ENCODE assay signal across 19 cellular contexts in the genomic region with DNA sequence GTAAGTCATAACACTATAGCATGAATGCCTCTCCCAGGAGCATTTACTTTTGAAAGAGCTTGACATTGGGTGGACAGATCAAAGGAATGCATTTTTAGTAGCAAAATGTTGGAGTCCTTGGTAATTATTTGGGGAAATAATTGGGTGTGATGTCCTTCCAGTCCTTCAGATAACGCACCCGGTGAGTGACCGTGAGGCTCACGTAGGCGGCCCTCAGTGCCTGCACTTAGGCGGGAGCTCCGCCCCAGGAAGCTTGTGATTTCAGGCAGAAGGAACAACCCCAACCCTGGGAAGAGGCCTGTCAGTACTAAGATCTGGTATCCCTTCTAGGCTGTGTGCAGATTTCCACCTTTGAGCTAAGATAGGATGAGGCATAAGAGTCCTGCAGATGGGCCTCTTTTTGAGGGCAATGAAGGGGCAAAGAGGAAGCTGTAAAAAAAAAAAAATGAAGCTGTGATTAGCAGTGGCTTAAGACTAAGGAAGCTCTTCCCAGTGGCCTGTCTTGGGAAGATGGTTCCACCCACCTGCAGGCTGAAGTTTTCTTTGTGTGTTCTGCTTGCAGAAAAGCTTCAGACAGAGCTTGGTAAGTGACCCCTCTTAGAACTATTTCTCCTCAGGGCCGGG. TPM values are rescaled to one million over a fixed set of nuclear protein-coding genes. Genes with fewer than 3 reads are reported as not detected.
DNase-seq lines count a peak whose midpoint lies in the region; ATAC-seq and TF ChIP-seq lines count a peak whose summit lies in the region.
"Had no signal": no experiment of that assay in that cellular context is flagged by ENCODE, and none has a peak within 500 bp of the region (broad histone marks: within the 10 kb centered on the region; RNA-seq: fewer than 3 reads in every experiment).

No MANE protein-coding gene starts in this region.

- CTCF ChIA-PET in OCI-LY7 (lab: Charles Lee; ENCODE audit: unreplicated experiment): interaction anchor here (0.6 to 1.4 kb wide), 3 partner anchors 11 to 186 kb away, joined by 3 to 5 read pairs (median 4); no protein-coding TSS in a partner anchor

- H3K27ac ChIP-seq in left ventricle myocardium inferior (replicated peaks) (peak overlapping the region; percentile 91), right atrium auricular region (peak overlapping the region in 1 of 2 donors; percentile 55), OCI-LY7 (ENCODE audit: low read depth, low read length, poor library complexity, severe bottlenecking) (peak overlapping the region; percentile 99), endodermal cell (ENCODE audit: low read depth, low read length) (no peak overlapping the region), upper lobe of right lung (no peak overlapping the region)
- H3K27ac ChIP-seq: foreskin keratinocyte, neutrophil, PC-9, SJCRH30, suprapubic skin had no signal

- no peaks in the 10 kb centered on the region for H3K36me3 ChIP-seq in left ventricle myocardium inferior
- H3K36me3 ChIP-seq in right atrium auricular region: no peaks in the 10 kb centered on the region
- H3K36me3 ChIP-seq in OCI-LY7 (ENCODE audit: insufficient read depth, low read length): peaks cover 58% of the 10 kb centered on the region
- H3K36me3 ChIP-seq in endodermal cell (ENCODE audit: control insufficient read depth, insufficient read depth, low read length): no peaks in the 10 kb centered on the region
- no peaks in the 10 kb centered on the region for H3K36me3 ChIP-seq in upper lobe of right lung
- H3K36me3 ChIP-seq: neutrophil, SJCRH30, suprapubic skin had no signal

- peaks cover 57% of the 10 kb centered on the region for H3K79me2 ChIP-seq in OCI-LY7 (ENCODE audit: insufficient read depth, low read depth, low read length)

- H3K27me3 ChIP-seq in left ventricle myocardium inferior (ENCODE audit: low read depth) (peaks cover 100% of the 10 kb centered on the region), right atrium auricular region (peaks cover 5 to 14% of the 10 kb centered on the region in 2 donors), endodermal cell (ENCODE audit: control insufficient read depth, insufficient read depth, low read length, poor library complexity, severe bottlenecking) (peaks cover 84% of the 10 kb centered on the region), upper lobe of right lung (peaks cover 93% of the 10 kb centered on the region)
- H3K27me3 ChIP-seq: SJCRH30 had no signal

- H3K4me1 Mint-ChIP-seq in endodermal cell: peaks cover 8% of the 10 kb centered on the region

- H3K36me3 Mint-ChIP-seq in endodermal cell (ENCODE audit: low read depth): no peaks in the 10 kb centered on the region

- peaks cover 18% of the 10 kb centered on the region for H4K20me1 ChIP-seq in OCI-LY7 (ENCODE audit: insufficient read depth, low read length)

- TF ChIP-seq CTCF in left ventricle myocardium inferior (IDR thresholded peaks at IDR 0.05; ENCODE audit: borderline replicate concordance): no peak
- no peak for TF ChIP-seq CTCF in right atrium auricular region (IDR thresholded peaks at IDR 0.05)
- no peak for TF ChIP-seq CTCF in OCI-LY7 (conservative IDR thresholded peaks at IDR 0.05; ENCODE audit: low read length)
- no peak for TF ChIP-seq CTCF in endodermal cell (conservative IDR thresholded peaks at IDR 0.05)
- no peak for TF ChIP-seq CTCF in upper lobe of right lung (IDR thresholded peaks at IDR 0.05)

- H3K4me3 ChIP-seq in left ventricle myocardium inferior (peak overlapping the region; percentile 70), right atrium auricular region (peak overlapping the region in 1 of 2 donors; percentile 58), OCI-LY7 (ENCODE audit: low read depth, low read length, poor library complexity, severe bottlenecking) (peak overlapping the region; percentile 84), endodermal cell (ENCODE audit: low read length) (no peak overlapping the region), upper lobe of right lung (peak overlapping the region; percentile 55)
- H3K4me3 ChIP-seq: PC-9, SJCRH30 had no signal

- no peak overlapping the region for H3K4me3 Mint-ChIP-seq in endodermal cell

- TSS peak; percentile 57 for BruUV-seq in OCI-LY7 (replicated peaks; lab: Mats Ljungman, UMichigan)

- H2AFZ ChIP-seq in OCI-LY7 (ENCODE audit: low read length): no peak overlapping the region
- H2AFZ ChIP-seq: PC-9 had no signal

- peak overlapping the region; percentile 90 for H3K4me2 ChIP-seq in OCI-LY7 (ENCODE audit: low read length)
- H3K4me2 ChIP-seq: PC-9 had no signal

- intact Hi-C loops in left ventricle myocardium inferior (cut with micrococcal nuclease) (no loop called here), OCI-LY7 (cut with micrococcal nuclease; ENCODE audit: unreplicated experiment) (loop anchor here (5.0 kb wide), 3 partner anchors 63 to 192 kb away; no protein-coding TSS in a partner anchor), upper lobe of right lung (cut with DNase I) (no loop called here)

- POLR2A ChIA-PET in OCI-LY7 (lab: Charles Lee): interaction anchor here (0.6 to 1.6 kb wide), 5 partner anchors 10 to 74 kb away, joined by 3 to 9 read pairs (median 5); no protein-coding TSS in a partner anchor

- H3K9ac ChIP-seq in endodermal cell (ENCODE audit: extremely low read depth, low read length, poor library complexity, severe bottlenecking): no peak overlapping the region

- no peaks in the 10 kb centered on the region for H3K9me3 Mint-ChIP-seq in endodermal cell

- H3K9me3 ChIP-seq in left ventricle myocardium inferior (replicated peaks) (no peaks in the 10 kb centered on the region), right atrium auricular region (no peaks in the 10 kb centered on the region), OCI-LY7 (ENCODE audit: low read length) (no peaks in the 10 kb centered on the region), endodermal cell (ENCODE audit: control insufficient read depth, low read length) (peaks cover 8% of the 10 kb centered on the region), upper lobe of right lung (no peaks in the 10 kb centered on the region)
- H3K9me3 ChIP-seq: neutrophil, SJCRH30, suprapubic skin had no signal

- H3K4me1 ChIP-seq in left ventricle myocardium inferior (peaks cover 56% of the 10 kb centered on the region), right atrium auricular region (peaks cover 0 to 23% of the 10 kb centered on the region in 2 donors), OCI-LY7 (ENCODE audit: insufficient read depth, low read length, poor library complexity, severe bottlenecking) (peaks cover 58% of the 10 kb centered on the region), endodermal cell (ENCODE audit: control insufficient read depth, insufficient read depth, low read length) (no peaks in the 10 kb centered on the region), upper lobe of right lung (peaks cover 8% of the 10 kb centered on the region)
- H3K4me1 ChIP-seq: foreskin keratinocyte, SJCRH30 had no signal

- no peak for DNase-seq in left ventricle myocardium inferior
- DNase-seq in right atrium auricular region (ENCODE audit: low spot score): no peak
- DNase-seq in OCI-LY7 (ENCODE audit: low spot score): no peak
- peak; percentile 40 for DNase-seq in endodermal cell
- no peak for DNase-seq in upper lobe of right lung
- no peak for DNase-seq in NCI-H1048 (lab: John Stamatoyannopoulos, UW)
- DNase-seq in NCI-H526 treated with DMSO at 0.1 percent for 48 hours (lab: John Stamatoyannopoulos, UW): no peak
- no peak for DNase-seq in UCSD-AML1 (lab: John Stamatoyannopoulos, UW; ENCODE audit: unreplicated experiment)
- DNase-seq: activated CD4-positive, CD25-positive, alpha-beta regulatory T cell treated with anti-CD3 and anti-CD28 coated beads, Interleukin-2, amount 50 U/mL, for 72 hours; DMS79 treated with DMSO at 0.1 percent for 48 hours; foreskin keratinocyte; NCI-H1417; NCI-H2107; NCI-H69; PC-9; SJCRH30 had no signal

- no peak for ATAC-seq in upper lobe of right lung
- ATAC-seq: foreskin keratinocyte had no signal

- 50 to 70% methylated on average over 3 to 8 of the region's 8 CpGs for WGBS in endodermal cell (ENCODE audit: insufficient coverage in 1 of 2, insufficient read length in 1 of 2), 2 experiments

- no peaks in the 10 kb centered on the region for H3K9me2 ChIP-seq in OCI-LY7 (ENCODE audit: insufficient read depth, low read length)

- peaks cover 95% of the 10 kb centered on the region for H3K27me3 Mint-ChIP-seq in endodermal cell (ENCODE audit: insufficient read depth)

- no peak overlapping the region for H3K27ac Mint-ChIP-seq in endodermal cell

RNA-seq across cellular contexts. Expression of a gene that starts 14.9 kb away (rescaled TPM):
- total RNA-seq in left ventricle myocardium inferior (38.5 TPM), right atrium auricular region (10 to 100 TPM in 1 of 2 donors, 1 to 10 TPM in 1; 5.3 to 23.5 TPM), OCI-LY7 (2022) (219 and 232 TPM in 2 replicates), endodermal cell (not detected), upper lobe of right lung (99.8 TPM)
- total RNA-seq in OCI-LY7 (2014; rRNA removed; shearing (Covaris generic)): 162 and 188 TPM in 2 replicates
- 0.18 TPM for polyA plus RNA-seq in endodermal cell (2013, experiment 1 of 2)
- not detected for polyA plus RNA-seq in endodermal cell (2013, experiment 2 of 2)
- total RNA-seq: PC-9, renal cortical epithelial cell, SJCRH30 had no signal

Comparison
In these comparisons a context has a peak if more than half of its experiments do, and no peak if none do; other contexts are left out.
1. H3K27ac ChIP-seq: peak in left ventricle myocardium inferior (single experiment) and OCI-LY7 (single experiment); none in endodermal cell (single experiment) and upper lobe of right lung (single experiment).
2. RNA of a gene that starts 14.9 kb away (total RNA-seq): 162 to 232 TPM in OCI-LY7, 99.8 TPM in upper lobe of right lung (single experiment), 38.5 TPM in left ventricle myocardium inferior (single experiment) and 5.3 to 23.5 TPM in right atrium auricular region; not detected in endodermal cell; every median in the first group is over 4 times any median in the second.